20 cellular contexts compared by ENCODE assay signal in the genomic region with DNA sequence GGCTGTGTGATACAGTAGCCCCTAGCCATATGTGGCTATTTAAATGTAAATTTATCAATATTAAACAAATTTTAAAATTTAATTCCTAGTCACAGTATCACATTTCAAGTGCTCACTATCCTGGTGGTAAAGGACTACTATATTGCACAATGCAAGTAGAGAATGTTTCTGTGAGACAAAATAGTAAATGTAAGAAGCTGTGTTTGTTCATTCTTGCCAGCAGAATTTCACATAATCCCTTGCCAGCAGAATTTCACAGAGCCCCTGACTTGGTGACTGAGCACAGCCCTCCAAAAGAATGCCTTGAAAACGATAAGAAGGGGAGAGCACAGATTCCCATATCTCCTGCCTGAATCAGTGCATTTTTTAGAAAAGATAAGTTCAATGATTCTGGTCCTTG.
"Had no signal": no experiment of that assay in that cellular context is flagged by ENCODE, and none has a peak within 500 bp of the region (broad histone marks: within the 10 kb centered on the region; RNA-seq: fewer than 3 reads in every experiment).

No MANE protein-coding gene starts in this region.

- H3K36me3 Mint-ChIP-seq: activated CD4-positive, alpha-beta memory T cell treated with anti-CD3 and anti-CD28 coated beads for 36 hours; T-cell had no signal

- H3K9me3 ChIP-seq: ascending aorta, esophagus muscularis mucosa, gastroesophageal sphincter, heart left ventricle, left ventricle myocardium inferior, tibial artery, uterus had no signal

- H3K27ac ChIP-seq: ascending aorta, esophagus muscularis mucosa, gastroesophageal sphincter, left ventricle myocardium inferior, tibial artery, uterus had no signal

- H3K27me3 Mint-ChIP-seq: progenitor cell of endocrine pancreas had no signal

- DNase-seq: activated B cell treated with CpG ODN at 0.5 μM for 24 hours; activated CD4-positive, alpha-beta memory T cell treated with anti-CD3 and anti-CD28 coated beads for 36 hours; activated CD4-positive, alpha-beta T cell treated with anti-CD3 and anti-CD28 coated beads for 4 hours; activated naive CD4-positive, alpha-beta T cell treated with Interleukin-2 at 50 U/mL for 16 hours; activated naive CD8-positive, alpha-beta T cell treated with anti-CD3 and anti-CD28 coated beads, Interleukin-2, amount 50 U/mL, for 24 hours; effector CD4-positive, alpha-beta T cell; kidney glomerular epithelial cell; left ventricle myocardium inferior; occipital lobe; stimulated activated naive CD8-positive, alpha-beta T cell treated with anti-CD3 and anti-CD28 coated beads, Interleukin-15, Interleukin-2, amounts not matched to agents 100 U/mL and 50 U/mL, for 24 hours; substantia nigra; T-cell; uterus had no signal

- H3K27me3 ChIP-seq: ascending aorta, esophagus muscularis mucosa, heart left ventricle, tibial artery, uterus had no signal

- H3K4me3 ChIP-seq: ascending aorta, esophagus muscularis mucosa, gastroesophageal sphincter, heart left ventricle, left ventricle myocardium inferior, tibial artery, uterus had no signal

- H3K9me3 Mint-ChIP-seq: activated B cell treated with CpG ODN at 0.5 μM for 24 hours; activated CD4-positive, alpha-beta memory T cell treated with anti-CD3 and anti-CD28 coated beads for 36 hours; activated naive CD8-positive, alpha-beta T cell treated with anti-CD3 and anti-CD28 coated beads, Interleukin-2, amount 50 U/mL, for 24 hours; activated T-helper 17 cell treated with anti-CD3 and anti-CD28 coated beads, Interleukin-2, amount 50 U/mL, for 72 hours; T-cell had no signal

- H3K4me1 ChIP-seq: ascending aorta, esophagus muscularis mucosa, gastroesophageal sphincter, left ventricle myocardium inferior, tibial artery, uterus had no signal

- H3K4me1 Mint-ChIP-seq: activated B cell treated with CpG ODN at 0.5 μM for 24 hours; activated naive CD8-positive, alpha-beta T cell treated with anti-CD3 and anti-CD28 coated beads, Interleukin-2, amount 50 U/mL, for 24 hours; activated T-helper 17 cell treated with anti-CD3 and anti-CD28 coated beads, Interleukin-2, amount 50 U/mL, for 72 hours; T-cell had no signal

- H3K27ac Mint-ChIP-seq: activated B cell treated with CpG ODN at 0.5 μM for 24 hours; activated CD4-positive, alpha-beta memory T cell treated with anti-CD3 and anti-CD28 coated beads for 36 hours; activated naive CD8-positive, alpha-beta T cell treated with anti-CD3 and anti-CD28 coated beads, Interleukin-2, amount 50 U/mL, for 24 hours; activated T-helper 17 cell treated with anti-CD3 and anti-CD28 coated beads, Interleukin-2, amount 50 U/mL, for 72 hours; progenitor cell of endocrine pancreas; T-cell had no signal

- H3K36me3 ChIP-seq: ascending aorta, esophagus muscularis mucosa, gastroesophageal sphincter, heart left ventricle, left ventricle myocardium inferior, tibial artery, uterus had no signal

- H3K4me3 Mint-ChIP-seq: activated B cell treated with CpG ODN at 0.5 μM for 24 hours; activated CD4-positive, alpha-beta memory T cell treated with anti-CD3 and anti-CD28 coated beads for 36 hours; activated naive CD8-positive, alpha-beta T cell treated with anti-CD3 and anti-CD28 coated beads, Interleukin-2, amount 50 U/mL, for 24 hours; activated T-helper 17 cell treated with anti-CD3 and anti-CD28 coated beads, Interleukin-2, amount 50 U/mL, for 72 hours; T-cell had no signal
